Comparison of ENCODE assay signal across 1 cellular context in the genomic region with DNA sequence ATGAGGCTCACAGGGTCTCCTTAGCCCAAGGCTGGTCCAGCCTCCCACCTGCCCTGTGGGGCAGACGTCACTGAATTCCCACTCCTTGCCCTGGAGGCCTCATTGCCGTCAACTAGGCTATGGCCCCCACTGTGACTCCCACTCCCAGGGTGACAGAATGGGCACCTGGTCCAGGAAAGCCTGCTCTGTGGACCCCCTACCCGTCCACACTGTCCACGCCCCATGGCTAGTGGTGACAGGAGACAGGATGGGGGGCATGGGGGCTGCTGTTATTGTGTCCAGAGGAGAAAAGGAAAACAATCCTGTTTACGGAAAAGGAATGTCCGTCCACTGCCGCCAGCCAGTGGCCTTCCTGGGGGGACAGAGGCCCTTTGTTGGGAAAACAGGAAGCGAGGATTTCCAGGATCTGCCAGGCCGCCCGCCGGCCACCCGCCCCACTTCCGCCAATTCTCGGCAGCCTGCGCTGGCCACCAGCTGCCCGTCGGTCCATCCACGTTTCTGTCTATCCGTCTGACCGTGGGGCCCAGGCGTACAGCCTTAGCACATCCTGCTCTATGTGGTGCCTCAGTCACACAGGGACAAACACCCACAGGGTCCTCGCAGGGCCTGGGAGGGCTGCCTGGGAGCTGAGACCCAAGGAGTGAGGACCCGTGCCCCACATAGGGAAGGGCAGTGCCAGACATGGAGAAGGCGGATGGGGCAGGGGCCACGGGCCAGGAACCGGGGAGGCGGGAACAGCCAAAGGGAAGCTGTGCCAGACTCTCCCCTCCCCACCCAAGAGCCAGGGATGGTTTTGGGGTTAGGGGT.
TF ChIP-seq lines count a peak whose summit lies in the region.

No MANE protein-coding gene starts in this region.

TF ChIP-seq in HepG2, 621 proteins besides CTCF, POLR2A, EP300 and RAD21 (continued from another document and continues in another):
- TF ChIP-seq, protein P1, sequence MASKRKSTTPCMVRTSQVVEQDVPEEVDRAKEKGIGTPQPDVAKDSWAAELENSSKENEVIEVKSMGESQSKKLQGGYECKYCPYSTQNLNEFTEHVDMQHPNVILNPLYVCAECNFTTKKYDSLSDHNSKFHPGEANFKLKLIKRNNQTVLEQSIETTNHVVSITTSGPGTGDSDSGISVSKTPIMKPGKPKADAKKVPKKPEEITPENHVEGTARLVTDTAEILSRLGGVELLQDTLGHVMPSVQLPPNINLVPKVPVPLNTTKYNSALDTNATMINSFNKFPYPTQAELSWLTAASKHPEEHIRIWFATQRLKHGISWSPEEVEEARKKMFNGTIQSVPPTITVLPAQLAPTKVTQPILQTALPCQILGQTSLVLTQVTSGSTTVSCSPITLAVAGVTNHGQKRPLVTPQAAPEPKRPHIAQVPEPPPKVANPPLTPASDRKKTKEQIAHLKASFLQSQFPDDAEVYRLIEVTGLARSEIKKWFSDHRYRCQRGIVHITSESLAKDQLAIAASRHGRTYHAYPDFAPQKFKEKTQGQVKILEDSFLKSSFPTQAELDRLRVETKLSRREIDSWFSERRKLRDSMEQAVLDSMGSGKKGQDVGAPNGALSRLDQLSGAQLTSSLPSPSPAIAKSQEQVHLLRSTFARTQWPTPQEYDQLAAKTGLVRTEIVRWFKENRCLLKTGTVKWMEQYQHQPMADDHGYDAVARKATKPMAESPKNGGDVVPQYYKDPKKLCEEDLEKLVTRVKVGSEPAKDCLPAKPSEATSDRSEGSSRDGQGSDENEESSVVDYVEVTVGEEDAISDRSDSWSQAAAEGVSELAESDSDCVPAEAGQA (IDR thresholded peaks at IDR 0.05; ENCODE audit: low read depth): no peak
- TF ChIP-seq, protein P1 (CRISPR knock-in tag; IDR thresholded peaks at IDR 0.05; ENCODE audit: borderline replicate concordance): no peak
- TF ChIP-seq ZNF17 (CRISPR knock-in tag; IDR thresholded peaks at IDR 0.05) (no peak), ZNF317 (CRISPR knock-in tag; IDR thresholded peaks at IDR 0.05) (no peak), ZNF44 (CRISPR knock-in tag; IDR thresholded peaks at IDR 0.05) (no peak), ATF7 (IDR thresholded peaks at IDR 0.05) (no peak), ATF7 (CRISPR knock-in tag; IDR thresholded peaks at IDR 0.05) (no peak), ZNF484 (CRISPR knock-in tag; IDR thresholded peaks at IDR 0.05; ENCODE audit: borderline replicate concordance, low read depth) (no peak), ZBTB42 (CRISPR knock-in tag; IDR thresholded peaks at IDR 0.05) (no peak), ZNF644 (CRISPR knock-in tag; IDR thresholded peaks at IDR 0.05; ENCODE audit: low read depth) (no peak), TOPORS (CRISPR knock-in tag; IDR thresholded peaks at IDR 0.05) (no peak), ZNF788 (CRISPR knock-in tag; IDR thresholded peaks at IDR 0.05; ENCODE audit: borderline replicate concordance) (peak; percentile 91), FOXC1 (CRISPR knock-in tag; IDR thresholded peaks at IDR 0.05; ENCODE audit: borderline replicate concordance) (no peak), JUND (CRISPR knock-in tag; IDR thresholded peaks at IDR 0.05) (no peak), ZNF225 (CRISPR knock-in tag; IDR thresholded peaks at IDR 0.05) (no peak), ZNF747 (CRISPR knock-in tag; IDR thresholded peaks at IDR 0.05; ENCODE audit: borderline replicate concordance) (peak; percentile 89), PTBP1 (IDR thresholded peaks at IDR 0.05; ENCODE audit: low read depth, low read length, poor library complexity, severe bottlenecking) (no peak), ZNF746 (CRISPR knock-in tag; IDR thresholded peaks at IDR 0.05) (peak; percentile 99), ZNF782 (CRISPR knock-in tag; IDR thresholded peaks at IDR 0.05; ENCODE audit: borderline replicate concordance) (no peak), ZNF564 (CRISPR knock-in tag; IDR thresholded peaks at IDR 0.05) (no peak), ZBTB38 (CRISPR knock-in tag; IDR thresholded peaks at IDR 0.05) (peak; percentile 88), ZFAT (CRISPR knock-in tag; conservative IDR thresholded peaks at IDR 0.05) (no peak), ZNF292 (CRISPR knock-in tag; IDR thresholded peaks at IDR 0.05; ENCODE audit: borderline replicate concordance, low read depth) (no peak), PAX8 (CRISPR knock-in tag; IDR thresholded peaks at IDR 0.05; ENCODE audit: borderline replicate concordance) (no peak), ELF4 (CRISPR knock-in tag; IDR thresholded peaks at IDR 0.05; ENCODE audit: borderline replicate concordance) (peak; percentile 90; the same call in 1 of the 2 replicates), ZFY (CRISPR knock-in tag; IDR thresholded peaks at IDR 0.05) (peak; percentile 70)
- TF ChIP-seq, protein P2, sequence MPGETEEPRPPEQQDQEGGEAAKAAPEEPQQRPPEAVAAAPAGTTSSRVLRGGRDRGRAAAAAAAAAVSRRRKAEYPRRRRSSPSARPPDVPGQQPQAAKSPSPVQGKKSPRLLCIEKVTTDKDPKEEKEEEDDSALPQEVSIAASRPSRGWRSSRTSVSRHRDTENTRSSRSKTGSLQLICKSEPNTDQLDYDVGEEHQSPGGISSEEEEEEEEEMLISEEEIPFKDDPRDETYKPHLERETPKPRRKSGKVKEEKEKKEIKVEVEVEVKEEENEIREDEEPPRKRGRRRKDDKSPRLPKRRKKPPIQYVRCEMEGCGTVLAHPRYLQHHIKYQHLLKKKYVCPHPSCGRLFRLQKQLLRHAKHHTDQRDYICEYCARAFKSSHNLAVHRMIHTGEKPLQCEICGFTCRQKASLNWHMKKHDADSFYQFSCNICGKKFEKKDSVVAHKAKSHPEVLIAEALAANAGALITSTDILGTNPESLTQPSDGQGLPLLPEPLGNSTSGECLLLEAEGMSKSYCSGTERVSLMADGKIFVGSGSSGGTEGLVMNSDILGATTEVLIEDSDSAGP (CRISPR knock-in tag; IDR thresholded peaks at IDR 0.05; ENCODE audit: borderline replicate concordance): 0 out of 2 replicates have a peak, but pooled peaks have one; percentile 9
- TF ChIP-seq, protein P3, sequence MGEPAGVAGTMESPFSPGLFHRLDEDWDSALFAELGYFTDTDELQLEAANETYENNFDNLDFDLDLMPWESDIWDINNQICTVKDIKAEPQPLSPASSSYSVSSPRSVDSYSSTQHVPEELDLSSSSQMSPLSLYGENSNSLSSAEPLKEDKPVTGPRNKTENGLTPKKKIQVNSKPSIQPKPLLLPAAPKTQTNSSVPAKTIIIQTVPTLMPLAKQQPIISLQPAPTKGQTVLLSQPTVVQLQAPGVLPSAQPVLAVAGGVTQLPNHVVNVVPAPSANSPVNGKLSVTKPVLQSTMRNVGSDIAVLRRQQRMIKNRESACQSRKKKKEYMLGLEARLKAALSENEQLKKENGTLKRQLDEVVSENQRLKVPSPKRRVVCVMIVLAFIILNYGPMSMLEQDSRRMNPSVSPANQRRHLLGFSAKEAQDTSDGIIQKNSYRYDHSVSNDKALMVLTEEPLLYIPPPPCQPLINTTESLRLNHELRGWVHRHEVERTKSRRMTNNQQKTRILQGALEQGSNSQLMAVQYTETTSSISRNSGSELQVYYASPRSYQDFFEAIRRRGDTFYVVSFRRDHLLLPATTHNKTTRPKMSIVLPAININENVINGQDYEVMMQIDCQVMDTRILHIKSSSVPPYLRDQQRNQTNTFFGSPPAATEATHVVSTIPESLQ (CRISPR knock-in tag; conservative IDR thresholded peaks at IDR 0.05): no peak
- TF ChIP-seq, protein P4, sequence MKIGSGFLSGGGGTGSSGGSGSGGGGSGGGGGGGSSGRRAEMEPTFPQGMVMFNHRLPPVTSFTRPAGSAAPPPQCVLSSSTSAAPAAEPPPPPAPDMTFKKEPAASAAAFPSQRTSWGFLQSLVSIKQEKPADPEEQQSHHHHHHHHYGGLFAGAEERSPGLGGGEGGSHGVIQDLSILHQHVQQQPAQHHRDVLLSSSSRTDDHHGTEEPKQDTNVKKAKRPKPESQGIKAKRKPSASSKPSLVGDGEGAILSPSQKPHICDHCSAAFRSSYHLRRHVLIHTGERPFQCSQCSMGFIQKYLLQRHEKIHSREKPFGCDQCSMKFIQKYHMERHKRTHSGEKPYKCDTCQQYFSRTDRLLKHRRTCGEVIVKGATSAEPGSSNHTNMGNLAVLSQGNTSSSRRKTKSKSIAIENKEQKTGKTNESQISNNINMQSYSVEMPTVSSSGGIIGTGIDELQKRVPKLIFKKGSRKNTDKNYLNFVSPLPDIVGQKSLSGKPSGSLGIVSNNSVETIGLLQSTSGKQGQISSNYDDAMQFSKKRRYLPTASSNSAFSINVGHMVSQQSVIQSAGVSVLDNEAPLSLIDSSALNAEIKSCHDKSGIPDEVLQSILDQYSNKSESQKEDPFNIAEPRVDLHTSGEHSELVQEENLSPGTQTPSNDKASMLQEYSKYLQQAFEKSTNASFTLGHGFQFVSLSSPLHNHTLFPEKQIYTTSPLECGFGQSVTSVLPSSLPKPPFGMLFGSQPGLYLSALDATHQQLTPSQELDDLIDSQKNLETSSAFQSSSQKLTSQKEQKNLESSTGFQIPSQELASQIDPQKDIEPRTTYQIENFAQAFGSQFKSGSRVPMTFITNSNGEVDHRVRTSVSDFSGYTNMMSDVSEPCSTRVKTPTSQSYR (CRISPR knock-in tag; IDR thresholded peaks at IDR 0.05; ENCODE audit: borderline replicate concordance): peak; percentile 35; the same call in 1 of the 2 replicates
- TF ChIP-seq, protein P5, sequence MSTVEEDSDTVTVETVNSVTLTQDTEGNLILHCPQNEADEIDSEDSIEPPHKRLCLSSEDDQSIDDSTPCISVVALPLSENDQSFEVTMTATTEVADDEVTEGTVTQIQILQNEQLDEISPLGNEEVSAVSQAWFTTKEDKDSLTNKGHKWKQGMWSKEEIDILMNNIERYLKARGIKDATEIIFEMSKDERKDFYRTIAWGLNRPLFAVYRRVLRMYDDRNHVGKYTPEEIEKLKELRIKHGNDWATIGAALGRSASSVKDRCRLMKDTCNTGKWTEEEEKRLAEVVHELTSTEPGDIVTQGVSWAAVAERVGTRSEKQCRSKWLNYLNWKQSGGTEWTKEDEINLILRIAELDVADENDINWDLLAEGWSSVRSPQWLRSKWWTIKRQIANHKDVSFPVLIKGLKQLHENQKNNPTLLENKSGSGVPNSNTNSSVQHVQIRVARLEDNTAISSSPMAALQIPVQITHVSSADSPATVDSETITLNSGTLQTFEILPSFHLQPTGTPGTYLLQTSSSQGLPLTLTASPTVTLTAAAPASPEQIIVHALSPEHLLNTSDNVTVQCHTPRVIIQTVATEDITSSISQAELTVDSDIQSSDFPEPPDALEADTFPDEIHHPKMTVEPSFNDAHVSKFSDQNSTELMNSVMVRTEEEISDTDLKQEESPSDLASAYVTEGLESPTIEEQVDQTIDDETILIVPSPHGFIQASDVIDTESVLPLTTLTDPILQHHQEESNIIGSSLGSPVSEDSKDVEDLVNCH (CRISPR knock-in tag; IDR thresholded peaks at IDR 0.05): no peak
- TF ChIP-seq, protein P6, sequence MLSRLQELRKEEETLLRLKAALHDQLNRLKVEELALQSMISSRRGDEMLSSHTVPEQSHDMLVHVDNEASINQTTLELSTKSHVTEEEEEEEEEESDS (CRISPR knock-in tag; IDR thresholded peaks at IDR 0.05; ENCODE audit: borderline replicate concordance): no peak
- TF ChIP-seq, protein P7, sequence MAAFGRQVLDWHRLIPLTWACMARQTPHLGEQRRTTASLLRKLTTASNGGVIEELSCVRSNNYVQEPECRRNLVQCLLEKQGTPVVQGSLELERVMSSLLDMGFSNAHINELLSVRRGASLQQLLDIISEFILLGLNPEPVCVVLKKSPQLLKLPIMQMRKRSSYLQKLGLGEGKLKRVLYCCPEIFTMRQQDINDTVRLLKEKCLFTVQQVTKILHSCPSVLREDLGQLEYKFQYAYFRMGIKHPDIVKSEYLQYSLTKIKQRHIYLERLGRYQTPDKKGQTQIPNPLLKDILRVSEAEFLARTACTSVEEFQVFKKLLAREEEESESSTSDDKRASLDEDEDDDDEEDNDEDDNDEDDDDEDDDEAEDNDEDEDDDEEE (CRISPR knock-in tag; IDR thresholded peaks at IDR 0.05): no peak
- TF ChIP-seq, protein P8, sequence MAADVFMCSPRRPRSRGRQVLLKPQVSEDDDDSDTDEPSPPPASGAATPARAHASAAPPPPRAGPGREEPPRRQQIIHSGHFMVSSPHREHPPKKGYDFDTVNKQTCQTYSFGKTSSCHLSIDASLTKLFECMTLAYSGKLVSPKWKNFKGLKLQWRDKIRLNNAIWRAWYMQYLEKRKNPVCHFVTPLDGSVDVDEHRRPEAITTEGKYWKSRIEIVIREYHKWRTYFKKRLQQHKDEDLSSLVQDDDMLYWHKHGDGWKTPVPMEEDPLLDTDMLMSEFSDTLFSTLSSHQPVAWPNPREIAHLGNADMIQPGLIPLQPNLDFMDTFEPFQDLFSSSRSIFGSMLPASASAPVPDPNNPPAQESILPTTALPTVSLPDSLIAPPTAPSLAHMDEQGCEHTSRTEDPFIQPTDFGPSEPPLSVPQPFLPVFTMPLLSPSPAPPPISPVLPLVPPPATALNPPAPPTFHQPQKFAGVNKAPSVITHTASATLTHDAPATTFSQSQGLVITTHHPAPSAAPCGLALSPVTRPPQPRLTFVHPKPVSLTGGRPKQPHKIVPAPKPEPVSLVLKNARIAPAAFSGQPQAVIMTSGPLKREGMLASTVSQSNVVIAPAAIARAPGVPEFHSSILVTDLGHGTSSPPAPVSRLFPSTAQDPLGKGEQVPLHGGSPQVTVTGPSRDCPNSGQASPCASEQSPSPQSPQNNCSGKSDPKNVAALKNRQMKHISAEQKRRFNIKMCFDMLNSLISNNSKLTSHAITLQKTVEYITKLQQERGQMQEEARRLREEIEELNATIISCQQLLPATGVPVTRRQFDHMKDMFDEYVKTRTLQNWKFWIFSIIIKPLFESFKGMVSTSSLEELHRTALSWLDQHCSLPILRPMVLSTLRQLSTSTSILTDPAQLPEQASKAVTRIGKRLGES (CRISPR knock-in tag; IDR thresholded peaks at IDR 0.05; ENCODE audit: borderline replicate concordance): no peak
- TF ChIP-seq, protein P9, sequence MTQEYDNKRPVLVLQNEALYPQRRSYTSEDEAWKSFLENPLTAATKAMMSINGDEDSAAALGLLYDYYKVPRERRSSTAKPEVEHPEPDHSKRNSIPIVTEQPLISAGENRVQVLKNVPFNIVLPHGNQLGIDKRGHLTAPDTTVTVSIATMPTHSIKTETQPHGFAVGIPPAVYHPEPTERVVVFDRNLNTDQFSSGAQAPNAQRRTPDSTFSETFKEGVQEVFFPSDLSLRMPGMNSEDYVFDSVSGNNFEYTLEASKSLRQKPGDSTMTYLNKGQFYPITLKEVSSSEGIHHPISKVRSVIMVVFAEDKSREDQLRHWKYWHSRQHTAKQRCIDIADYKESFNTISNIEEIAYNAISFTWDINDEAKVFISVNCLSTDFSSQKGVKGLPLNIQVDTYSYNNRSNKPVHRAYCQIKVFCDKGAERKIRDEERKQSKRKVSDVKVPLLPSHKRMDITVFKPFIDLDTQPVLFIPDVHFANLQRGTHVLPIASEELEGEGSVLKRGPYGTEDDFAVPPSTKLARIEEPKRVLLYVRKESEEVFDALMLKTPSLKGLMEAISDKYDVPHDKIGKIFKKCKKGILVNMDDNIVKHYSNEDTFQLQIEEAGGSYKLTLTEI (CRISPR knock-in tag; conservative IDR thresholded peaks at IDR 0.05): no peak
